In the genomic region with DNA sequence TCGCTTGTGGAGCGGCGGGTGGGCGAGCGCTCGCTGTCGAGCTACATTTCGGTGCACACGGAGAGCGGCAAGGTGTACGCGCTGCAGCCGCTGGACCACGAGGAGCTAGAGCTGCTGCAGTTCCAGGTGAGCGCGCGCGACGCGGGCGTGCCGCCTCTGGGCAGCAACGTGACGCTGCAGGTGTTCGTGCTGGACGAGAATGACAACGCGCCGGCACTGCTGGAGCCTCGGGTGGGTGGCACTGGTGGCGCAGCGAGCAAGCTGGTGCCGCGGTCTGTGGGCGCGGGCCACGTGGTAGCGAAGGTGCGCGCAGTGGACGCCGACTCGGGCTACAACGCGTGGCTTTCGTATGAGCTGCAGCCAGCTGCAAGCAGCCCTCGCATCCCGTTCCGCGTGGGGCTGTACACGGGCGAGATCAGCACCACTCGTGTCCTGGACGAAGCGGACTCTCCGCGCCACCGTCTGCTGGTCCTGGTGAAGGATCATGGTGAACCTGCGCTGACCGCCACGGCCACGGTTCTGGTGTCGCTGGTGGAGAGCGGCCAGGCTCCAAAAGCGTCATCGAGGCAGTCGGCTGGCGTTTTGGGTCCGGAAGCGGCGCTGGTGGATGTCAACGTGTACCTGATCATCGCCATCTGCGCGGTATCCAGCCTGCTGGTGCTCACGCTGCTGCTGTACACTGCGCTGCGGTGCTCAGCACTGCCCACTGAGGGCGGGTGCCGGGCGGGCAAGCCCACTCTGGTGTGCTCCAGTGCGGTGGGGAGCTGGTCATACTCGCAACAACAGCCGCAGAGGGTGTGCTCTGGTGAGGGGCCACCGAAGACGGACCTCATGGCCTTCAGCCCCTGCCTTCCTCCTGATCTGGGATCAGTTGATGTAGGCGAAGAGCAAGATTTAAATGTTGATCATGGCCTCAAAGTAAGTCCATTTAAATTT, we compare ENCODE assay signal across 38 cellular contexts. TPM values are rescaled to one million over a fixed set of nuclear protein-coding genes. Genes with fewer than 3 reads are reported as not detected.
"Had no signal": no experiment of that assay in that cellular context is flagged by ENCODE, and none has a peak within 500 bp of the region (broad histone marks: within the 10 kb centered on the region; RNA-seq: fewer than 3 reads in every experiment).

No MANE protein-coding gene starts in this region.

- DNase-seq: Karpas-422, Kasumi-1, MG63, MM.1S, MV-4-11, NCI-H1048, NCI-H1092, NCI-H1092 treated with DMSO at 0.1 percent for 48 hours, NCI-H1105, NCI-H1105 treated with DMSO at 0.1 percent for 48 hours, NCI-H1417, NCI-H1417 treated with DMSO at 0.1 percent for 48 hours, NCI-H1436, NCI-H1436 treated with DMSO at 0.1 percent for 48 hours, NCI-H146, NCI-H1694, NCI-H1694 treated with DMSO at 0.1 percent for 48 hours, NCI-H187, NCI-H187 treated with DMSO at 0.1 percent for 48 hours, NCI-H1930, NCI-H2029, NCI-H2029 treated with DMSO at 0.1 percent for 48 hours, NCI-H2081, NCI-H2081 treated with DMSO at 0.1 percent for 48 hours, NCI-H2107, NCI-H2171, NCI-H2171 treated with DMSO at 0.1 percent for 48 hours, NCI-H2227 treated with DMSO at 0.1 percent for 48 hours, NCI-H226, NCI-H345, NCI-H446, NCI-H446 treated with DMSO at 0.1 percent for 48 hours, NCI-H510A had no signal

- H3K4me2 ChIP-seq: KMS-11 had no signal

- H3K36me3 ChIP-seq: MG63 had no signal

- H3K9ac ChIP-seq: KMS-11 had no signal

- H3K27ac ChIP-seq: KMS-11 had no signal

- H3K4me3 ChIP-seq: MG63 had no signal

RNA-seq across cellular contexts. Expression of a gene that starts 2.1 kb away (rescaled TPM):
- total RNA-seq: LHCN-M2, M059J, MCF 10A had no signal

RNA-seq across cellular contexts. Expression of a gene that starts 5.1 kb away (rescaled TPM):
- total RNA-seq: M059J had no signal

RNA-seq across cellular contexts. Expression of a gene that starts 12.6 kb away (rescaled TPM):
- total RNA-seq: LHCN-M2, M059J had no signal

RNA-seq across cellular contexts. Expression of a gene that starts 15.3 kb away (rescaled TPM):
- total RNA-seq: LHCN-M2, M059J, NCI-H460 had no signal
